ENCODE assay signal across 9 cellular contexts in the genomic region with DNA sequence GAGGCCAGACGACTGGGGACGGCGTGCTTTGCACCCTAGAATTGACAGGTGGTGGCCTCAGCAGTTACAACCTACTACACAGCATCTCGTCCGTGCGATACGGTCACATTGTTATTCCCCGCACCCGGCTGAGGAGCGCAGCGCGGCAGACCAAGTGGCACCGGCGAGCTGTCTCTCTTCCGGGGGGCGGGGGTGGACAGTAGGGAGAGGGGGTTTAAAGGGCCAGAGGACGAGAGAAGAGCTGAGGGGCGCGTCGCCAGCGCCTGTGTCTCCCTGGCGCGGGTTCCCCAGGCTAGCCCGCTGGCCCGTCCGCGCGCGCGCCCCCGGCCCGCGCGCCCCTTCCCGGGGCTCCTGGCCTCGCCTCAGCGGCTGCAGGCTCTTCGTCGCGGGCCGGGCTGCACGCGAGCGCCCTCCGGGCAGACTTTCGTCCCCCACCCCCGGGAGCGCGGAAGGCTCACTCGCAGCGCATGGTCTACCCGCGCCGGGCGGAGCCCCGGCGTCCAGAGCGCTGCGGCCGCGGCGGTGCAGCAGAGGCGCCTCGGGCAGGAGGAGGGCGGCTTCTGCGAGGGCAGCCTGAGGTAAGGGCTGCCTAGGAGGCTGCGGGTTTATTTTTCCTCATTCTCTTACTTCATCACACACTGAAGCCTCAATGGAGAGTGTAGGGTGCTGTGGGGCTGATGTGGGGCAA. TPM values are rescaled to one million over a fixed set of nuclear protein-coding genes. Genes with fewer than 3 reads are reported as not detected.
DNase-seq lines count a peak whose midpoint lies in the region; ATAC-seq, FAIRE-seq and TF ChIP-seq lines count a peak whose summit lies in the region.
"Had no signal": no experiment of that assay in that cellular context is flagged by ENCODE, and none has a peak within 500 bp of the region (broad histone marks: within the 10 kb centered on the region; RNA-seq: fewer than 3 reads in every experiment).

A gene (plus strand): TSS at position 225 of the 688 bp plus-strand sequence.

- H3K4me3 Mint-ChIP-seq in activated T-helper 2 cell treated with anti-CD3 and anti-CD28 coated beads, Interferon-gamma antibody, Interleukin-2, Interleukin-4, amounts not matched to agents 10 μg/mL and 5 μg/mL and 100 μg/mL, durations not matched to agents 14 hours and 24 hours and 36 hours (ENCODE audit: low read depth) = peak within 1 kb of the TSS; percentile 41
- H3K4me3 Mint-ChIP-seq in stimulated activated naive CD8-positive, alpha-beta T cell treated with anti-CD3 and anti-CD28 coated beads, Interleukin-15, amount 100 ng/mL, for 72 hours = peak within 1 kb of the TSS; percentile 28 to 50

- peak within 1 kb of the TSS; percentile 49; the same call in 1 of the 2 replicates for H3K9ac ChIP-seq in iPS-20b (ENCODE audit: low read depth, low read length)

- WGBS in body of pancreas, 2 donors = 0 to 1% methylated on average over 7 to 61 of the region's 67 CpGs

- H3K36me3 Mint-ChIP-seq in activated T-helper 2 cell treated with anti-CD3 and anti-CD28 coated beads, Interferon-gamma antibody, Interleukin-2, Interleukin-4, amounts not matched to agents 10 μg/mL and 5 μg/mL and 100 μg/mL, durations not matched to agents 14 hours and 24 hours and 36 hours (ENCODE audit: low read depth) = no peaks in the 10 kb centered on the region

- DNase-seq in AG20443 (ENCODE audit: low spot score) (peak; percentile 76), HEK293T (ENCODE audit: extremely low spot score) (peak; percentile 76), body of pancreas (no peak), HTR-8/SVneo (ENCODE audit: insufficient read length, low spot score) (no peak)
- DNase-seq in activated T-helper 2 cell treated with anti-CD3 and anti-CD28 coated beads, Interferon-gamma antibody, Interleukin-2, Interleukin-4, amounts not matched to agents 10 μg/mL and 5 μg/mL and 100 μg/mL, durations not matched to agents 14 hours and 24 hours and 36 hours (ENCODE audit: low spot score) = no peak
- no peak for DNase-seq in stimulated activated naive CD8-positive, alpha-beta T cell treated with anti-CD3 and anti-CD28 coated beads, Interleukin-15, amount 100 ng/mL, for 72 hours

- H3K9me3 ChIP-seq in iPS-20b (ENCODE audit: insufficient read depth, low read depth, low read length) (no peaks in the 10 kb centered on the region), body of pancreas (no peaks in the 10 kb centered on the region)

- FAIRE-seq in HTR-8/SVneo (lab: Jason Lieb, UNC) = no peak

- H3K9me3 Mint-ChIP-seq in activated T-helper 2 cell treated with anti-CD3 and anti-CD28 coated beads, Interferon-gamma antibody, Interleukin-2, Interleukin-4, amounts not matched to agents 10 μg/mL and 5 μg/mL and 100 μg/mL, durations not matched to agents 14 hours and 24 hours and 36 hours = peaks cover 12% of the 10 kb centered on the region
- H3K9me3 Mint-ChIP-seq in stimulated activated naive CD8-positive, alpha-beta T cell treated with anti-CD3 and anti-CD28 coated beads, Interleukin-15, amount 100 ng/mL, for 72 hours = peaks cover 5 to 23% of the 10 kb centered on the region in 2 donors

- H3K27ac ChIP-seq in iPS-20b (ENCODE audit: low read length) (no peak within 1 kb of the TSS), body of pancreas (no peak within 1 kb of the TSS)
- H3K27ac ChIP-seq: epithelial cell of prostate had no signal

- H3K27me3 Mint-ChIP-seq in activated T-helper 2 cell treated with anti-CD3 and anti-CD28 coated beads, Interferon-gamma antibody, Interleukin-2, Interleukin-4, amounts not matched to agents 10 μg/mL and 5 μg/mL and 100 μg/mL, durations not matched to agents 14 hours and 24 hours and 36 hours (ENCODE audit: low read depth) = peaks cover 55% of the 10 kb centered on the region
- H3K27me3 Mint-ChIP-seq in stimulated activated naive CD8-positive, alpha-beta T cell treated with anti-CD3 and anti-CD28 coated beads, Interleukin-15, amount 100 ng/mL, for 72 hours = peaks cover 81% of the 10 kb centered on the region

- no peak for TF ChIP-seq CTCF in body of pancreas (IDR thresholded peaks at IDR 0.05)

- ATAC-seq in stimulated activated naive CD8-positive, alpha-beta T cell treated with anti-CD3 and anti-CD28 coated beads, Interleukin-15, amount 100 ng/mL, for 72 hours = peak; percentile 53
- ATAC-seq in body of pancreas = no peak
- no peak for ATAC-seq in HG03565 (IDR thresholded peaks at IDR 0.05; ENCODE audit: unreplicated experiment)

- H3K4me1 Mint-ChIP-seq in activated T-helper 2 cell treated with anti-CD3 and anti-CD28 coated beads, Interferon-gamma antibody, Interleukin-2, Interleukin-4, amounts not matched to agents 10 μg/mL and 5 μg/mL and 100 μg/mL, durations not matched to agents 14 hours and 24 hours and 36 hours (ENCODE audit: low read depth) = peaks cover 2% of the 10 kb centered on the region
- H3K4me1 Mint-ChIP-seq in stimulated activated naive CD8-positive, alpha-beta T cell treated with anti-CD3 and anti-CD28 coated beads, Interleukin-15, amount 100 ng/mL, for 72 hours = peaks cover 6% of the 10 kb centered on the region

- no peaks in the 10 kb centered on the region for H3K36me3 ChIP-seq in iPS-20b (ENCODE audit: insufficient read depth, low read depth, low read length)
- no peaks in the 10 kb centered on the region for H3K36me3 ChIP-seq in body of pancreas (replicated peaks in 1 of 2; ENCODE audit: insufficient read depth in 1 of 2, low read depth in 2 of 2)

- intact Hi-C loops in activated T-helper 2 cell treated with anti-CD3 and anti-CD28 coated beads, Interferon-gamma antibody, Interleukin-2, Interleukin-4, amounts not matched to agents 10 μg/mL and 5 μg/mL and 100 μg/mL, durations not matched to agents 14 hours and 24 hours and 36 hours (cut with micrococcal nuclease) = no loop called here
- intact Hi-C loops in body of pancreas (cut with DNase I) = no loop called here

- no peaks in the 10 kb centered on the region for H3K4me1 ChIP-seq in iPS-20b (ENCODE audit: insufficient read depth, low read length)
- H3K4me1 ChIP-seq in body of pancreas = peaks cover 8% of the 10 kb centered on the region

- CTCF ChIA-PET in HEK293T (lab: Yijun Ruan, JAX) = interaction anchor here (0.6 to 0.9 kb wide), 2 partner anchors 10 to 37 kb away, joined by 3 read pairs; no protein-coding TSS in a partner anchor

- H3K27ac Mint-ChIP-seq in activated T-helper 2 cell treated with anti-CD3 and anti-CD28 coated beads, Interferon-gamma antibody, Interleukin-2, Interleukin-4, amounts not matched to agents 10 μg/mL and 5 μg/mL and 100 μg/mL, durations not matched to agents 14 hours and 24 hours and 36 hours = no peak within 1 kb of the TSS
- H3K27ac Mint-ChIP-seq in stimulated activated naive CD8-positive, alpha-beta T cell treated with anti-CD3 and anti-CD28 coated beads, Interleukin-15, amount 100 ng/mL, for 72 hours = peak within 1 kb of the TSS in 1 of 2 donors; percentile 83

- peaks cover 72% of the 10 kb centered on the region for H3K27me3 ChIP-seq in iPS-20b (ENCODE audit: insufficient read depth, low read length)
- H3K27me3 ChIP-seq in body of pancreas = peaks cover 0 to 6% of the 10 kb centered on the region in 2 donors

- POLR2A ChIA-PET in HEK293T (lab: Yijun Ruan, JAX) = no interaction called here

- TF ChIP-seq POLR2A in body of pancreas (IDR thresholded peaks at IDR 0.05) = no peak

- H3K4me3 ChIP-seq in iPS-20b (ENCODE audit: low read length) (peak within 1 kb of the TSS; percentile 84), body of pancreas (no peak within 1 kb of the TSS)

TF ChIP-seq in HEK293T, 16 proteins besides CTCF, POLR2A, EP300 and RAD21:
- TF ChIP-seq L3MBTL2 (conservative IDR thresholded peaks at IDR 0.05) (peak; percentile 71), ELF4 (IDR thresholded peaks at IDR 0.05) (no peak), BHLHE40 (IDR thresholded peaks at IDR 0.05; ENCODE audit: borderline replicate concordance) (no peak)
TF ChIP-seq in HEK293T: peak in this region for 1.

RNA-seq across cellular contexts. Expression of the gene that starts here (rescaled TPM):
- 14.0 TPM in 2 replicates for total RNA-seq in activated T-helper 2 cell treated with anti-CD3 and anti-CD28 coated beads, Interferon-gamma antibody, Interleukin-2, Interleukin-4, amounts not matched to agents 10 μg/mL and 5 μg/mL and 100 μg/mL, durations not matched to agents 14 hours and 24 hours and 36 hours
- total RNA-seq in body of pancreas = 10 to 100 TPM in 1 of 2 donors, 1 to 10 TPM in 1; 1.6 to 12.2 TPM

Comparison
In these comparisons a context has a peak if more than half of its experiments do, and no peak if none do; other contexts are left out.
1. DNase-seq: peak in AG20443 (single experiment) and HEK293T (single experiment); none in activated T-helper 2 cell treated with anti-CD3 and anti-CD28 coated beads, Interferon-gamma antibody, Interleukin-2, Interleukin-4, amounts not matched to agents 10 μg/mL and 5 μg/mL and 100 μg/mL, durations not matched to agents 14 hours and 24 hours and 36 hours (single experiment), stimulated activated naive CD8-positive, alpha-beta T cell treated with anti-CD3 and anti-CD28 coated beads, Interleukin-15, amount 100 ng/mL, for 72 hours (0 of 2), body of pancreas (0 of 4) and HTR-8/SVneo (single experiment).